13 cellular contexts compared by ENCODE assay signal in genomic region chr5:122880749-122881148, GRCh38. TPM values are rescaled to one million over a fixed set of nuclear protein-coding genes. Genes with fewer than 3 reads are reported as not detected.
DNase-seq lines count a peak whose midpoint lies in the region; ATAC-seq and TF ChIP-seq lines count a peak whose summit lies in the region.
"Had no signal": no experiment of that assay in that cellular context is flagged by ENCODE, and none has a peak within 500 bp of the region (broad histone marks: within the 10 kb centered on the region; RNA-seq: fewer than 3 reads in every experiment).

No MANE protein-coding gene starts in this region.

- intact Hi-C loops in left ventricle myocardium inferior (cut with micrococcal nuclease), result no loop called here
- intact Hi-C loops in MCF 10A (cut with micrococcal nuclease), result loop anchor here (5.0 to 10.0 kb wide), 2 partner anchors 33 to 176 kb away; partner anchors contain the start of gene SNX24

- H3K9me3 ChIP-seq in cardiac muscle cell (ENCODE audit: low read depth) (no peaks in the 10 kb centered on the region), left ventricle myocardium inferior (replicated peaks) (no peaks in the 10 kb centered on the region), OCI-LY3 (ENCODE audit: insufficient read depth, low read length) (no peaks in the 10 kb centered on the region)
- H3K9me3 ChIP-seq: body of pancreas, prostate gland had no signal

- H3K4me3 ChIP-seq in cardiac muscle cell (no peak overlapping the region), left ventricle myocardium inferior (no peak overlapping the region), OCI-LY3 (ENCODE audit: low read length) (no peak overlapping the region)
- H3K4me3 ChIP-seq: body of pancreas, prostate gland had no signal

- CTCF ChIA-PET in MCF 10A (lab: Yijun Ruan, JAX), result interaction anchor here (0.6 to 2.9 kb wide), 5 partner anchors 11 to 465 kb away, joined by 3 to 15 read pairs (median 3); no protein-coding TSS in a partner anchor

- no peaks in the 10 kb centered on the region for H3K27me3 Mint-ChIP-seq in stimulated activated naive B cell treated with anti-CD40 and anti-IgM and Interleukin-4, amounts not matched to agents 10 μg/mL and 1 μg/mL and 100 μg/mL, for 72 hours
- no peaks in the 10 kb centered on the region for H3K27me3 Mint-ChIP-seq in MCF 10A (ENCODE audit: insufficient read depth, unreplicated experiment)
- H3K27me3 Mint-ChIP-seq: IgD-negative memory B cell had no signal

- H4K20me1 ChIP-seq in OCI-LY3 (ENCODE audit: insufficient read depth, low read length), result no peaks in the 10 kb centered on the region

- 0 out of 2 replicates have a peak, but pooled peaks cover 2% of the 10 kb centered on the region for H3K79me2 ChIP-seq in OCI-LY3 (ENCODE audit: low read length)

- H3K4me2 ChIP-seq in OCI-LY3 (ENCODE audit: low read length), result peak overlapping the region; percentile 25; the same call in 1 of the 2 replicates

- H2AFZ ChIP-seq in OCI-LY3 (ENCODE audit: low read depth, low read length), result no peak overlapping the region

- TF ChIP-seq CTCF in cardiac muscle cell (IDR thresholded peaks at IDR 0.05; ENCODE audit: low read depth, low read length), result no peak
- no peak for TF ChIP-seq CTCF in left ventricle myocardium inferior (IDR thresholded peaks at IDR 0.05; ENCODE audit: borderline replicate concordance)
- TF ChIP-seq CTCF in OCI-LY3 (IDR thresholded peaks at IDR 0.05; ENCODE audit: low read depth, low read length), result no peak
- TF ChIP-seq CTCF in MCF 10A (IDR thresholded peaks at IDR 0.05; ENCODE audit: unreplicated experiment), result no peak

- H3K27ac Mint-ChIP-seq in stimulated activated naive B cell treated with anti-CD40 and anti-IgM and Interleukin-4, amounts not matched to agents 10 μg/mL and 1 μg/mL and 100 μg/mL, for 72 hours, result no peak overlapping the region
- no peak overlapping the region for H3K27ac Mint-ChIP-seq in MCF 10A (ENCODE audit: low read depth, unreplicated experiment)
- H3K27ac Mint-ChIP-seq: IgD-negative memory B cell had no signal

- peaks cover 7 to 9% of the 10 kb centered on the region in 2 donors for H3K9me3 Mint-ChIP-seq in stimulated activated naive B cell treated with anti-CD40 and anti-IgM and Interleukin-4, amounts not matched to agents 10 μg/mL and 1 μg/mL and 100 μg/mL, for 72 hours
- no peaks in the 10 kb centered on the region for H3K9me3 Mint-ChIP-seq in MCF 10A (ENCODE audit: unreplicated experiment)
- H3K9me3 Mint-ChIP-seq: IgD-negative memory B cell had no signal

- no peak overlapping the region for H3K27ac ChIP-seq in cardiac muscle cell
- H3K27ac ChIP-seq in left ventricle myocardium inferior (replicated peaks), result no peak overlapping the region
- H3K27ac ChIP-seq in OCI-LY3 (ENCODE audit: low read length), result no peak overlapping the region
- H3K27ac ChIP-seq: body of pancreas, prostate gland had no signal

- H3K27me3 ChIP-seq in cardiac muscle cell, result no peaks in the 10 kb centered on the region
- no peaks in the 10 kb centered on the region for H3K27me3 ChIP-seq in left ventricle myocardium inferior (ENCODE audit: low read depth)
- H3K27me3 ChIP-seq in OCI-LY3 (ENCODE audit: low read depth, low read length), result no peaks in the 10 kb centered on the region
- H3K27me3 ChIP-seq: body of pancreas had no signal

- POLR2A ChIA-PET in MCF 10A (lab: Yijun Ruan, JAX), result interaction anchor here (0.6 to 2.9 kb wide), 4 partner anchors 9 to 673 kb away, joined by 3 to 9 read pairs (median 4); no protein-coding TSS in a partner anchor

- no TSS peak for BruUV-seq in MCF 10A (replicated peaks; lab: Mats Ljungman, UMichigan)

- peaks cover 18 to 19% of the 10 kb centered on the region in 2 donors for H3K4me1 Mint-ChIP-seq in stimulated activated naive B cell treated with anti-CD40 and anti-IgM and Interleukin-4, amounts not matched to agents 10 μg/mL and 1 μg/mL and 100 μg/mL, for 72 hours
- H3K4me1 Mint-ChIP-seq in MCF 10A (ENCODE audit: insufficient read depth, unreplicated experiment), result peaks cover 32% of the 10 kb centered on the region

- H3K36me3 ChIP-seq in cardiac muscle cell (no peaks in the 10 kb centered on the region), left ventricle myocardium inferior (no peaks in the 10 kb centered on the region), OCI-LY3 (replicated peaks; ENCODE audit: low read depth, low read length) (peaks cover 8% of the 10 kb centered on the region)
- H3K36me3 ChIP-seq: prostate gland had no signal

- DNase-seq in cardiac muscle cell (ENCODE audit: low read depth in 1 of 2, low spot score in 1 of 2) (peak; percentile 4 to 29), left ventricle myocardium inferior (no peak), epidermal melanocyte (ENCODE audit: insufficient read length, low spot score) (no peak), MCF 10A (ENCODE audit: unreplicated experiment) (no peak)
- DNase-seq in stimulated activated naive B cell treated with anti-CD40 and anti-IgM and Interleukin-4, amounts not matched to agents 10 μg/mL and 1 μg/mL and 100 μg/mL, for 72 hours, result no peak
- DNase-seq: body of pancreas, mesenchymal stem cell had no signal

- H3K4me1 ChIP-seq in cardiac muscle cell (ENCODE audit: low read depth) (no peaks in the 10 kb centered on the region), left ventricle myocardium inferior (peaks cover 8% of the 10 kb centered on the region), OCI-LY3 (ENCODE audit: low read length) (peaks cover 44% of the 10 kb centered on the region)
- H3K4me1 ChIP-seq: body of pancreas, prostate gland had no signal

- no peak overlapping the region for H3K9ac ChIP-seq in OCI-LY3 (ENCODE audit: low read length)

- no peak overlapping the region for H3K4me3 Mint-ChIP-seq in stimulated activated naive B cell treated with anti-CD40 and anti-IgM and Interleukin-4, amounts not matched to agents 10 μg/mL and 1 μg/mL and 100 μg/mL, for 72 hours
- no peak overlapping the region for H3K4me3 Mint-ChIP-seq in MCF 10A (ENCODE audit: unreplicated experiment)
- H3K4me3 Mint-ChIP-seq: IgD-negative memory B cell had no signal

- ATAC-seq in HG02678 (IDR thresholded peaks at IDR 0.05; ENCODE audit: unreplicated experiment) (peak; percentile 43), GM19351 (IDR thresholded peaks at IDR 0.05; ENCODE audit: unreplicated experiment) (no peak)
- peak; percentile 33 to 43 for ATAC-seq in stimulated activated naive B cell treated with anti-CD40 and anti-IgM and Interleukin-4, amounts not matched to agents 10 μg/mL and 1 μg/mL and 100 μg/mL, for 72 hours (replicated peaks)
- ATAC-seq: body of pancreas, Panc1 had no signal

- peaks cover 6 to 7% of the 10 kb centered on the region in 2 donors for H3K36me3 Mint-ChIP-seq in stimulated activated naive B cell treated with anti-CD40 and anti-IgM and Interleukin-4, amounts not matched to agents 10 μg/mL and 1 μg/mL and 100 μg/mL, for 72 hours
- no peaks in the 10 kb centered on the region for H3K36me3 Mint-ChIP-seq in MCF 10A (ENCODE audit: insufficient read depth, unreplicated experiment)
- H3K36me3 Mint-ChIP-seq: IgD-negative memory B cell had no signal

RNA-seq across cellular contexts. Expression of gene SNX24, which starts 35.3 kb away (rescaled TPM):
- total RNA-seq in cardiac muscle cell (13.4 and 19.3 TPM in 2 replicates), left ventricle myocardium inferior (16.0 TPM), MCF 10A (2022) (97.0 and 98.1 TPM in 2 replicates)
- 24.0 and 26.5 TPM in 2 replicates for polyA plus RNA-seq in cardiac muscle cell

Comparison
In these comparisons a context has a peak if more than half of its experiments do, and no peak if none do; other contexts are left out.
1. DNase-seq: peak in cardiac muscle cell (2 of 2); none in left ventricle myocardium inferior (single experiment), stimulated activated naive B cell treated with anti-CD40 and anti-IgM and Interleukin-4, amounts not matched to agents 10 μg/mL and 1 μg/mL and 100 μg/mL, for 72 hours (single experiment), epidermal melanocyte (single experiment) and MCF 10A (single experiment).